In the genomic region with DNA sequence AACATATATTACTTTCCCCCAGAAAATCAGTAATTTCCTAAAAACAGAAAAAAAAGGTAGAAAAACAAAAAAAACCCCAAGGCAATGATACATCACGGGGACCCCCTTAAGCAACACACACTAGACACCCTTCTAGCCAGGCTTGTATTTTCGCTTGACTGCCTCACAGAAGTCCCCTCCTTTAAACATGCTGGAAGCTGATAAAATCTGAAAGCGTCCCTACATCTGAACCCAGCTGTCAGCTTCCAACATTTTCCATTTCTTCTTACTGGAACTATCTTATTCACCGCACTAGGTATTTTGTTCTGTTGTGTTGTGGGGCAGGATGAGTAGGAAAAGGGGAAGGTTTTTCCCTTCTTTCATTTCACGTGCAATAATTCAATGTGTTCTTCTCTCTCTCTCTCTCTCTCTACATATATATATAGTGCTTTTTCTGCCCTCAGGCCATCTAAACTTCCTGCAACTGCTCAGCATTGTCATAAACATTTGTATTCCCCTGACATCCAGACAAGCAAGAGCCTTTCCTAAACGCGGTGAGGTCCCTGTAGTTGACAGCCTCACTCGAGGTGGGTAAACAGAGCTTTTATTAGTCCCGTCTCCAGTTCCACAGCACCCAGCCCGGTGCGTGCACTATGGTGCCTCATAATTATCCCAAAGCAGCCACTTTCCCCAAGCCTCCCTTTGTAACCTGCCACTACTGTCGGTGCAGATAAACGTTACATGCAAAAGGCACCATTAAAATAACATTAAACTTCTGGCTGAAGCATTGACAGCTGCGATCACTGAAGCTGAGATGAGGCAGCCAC, we compare ENCODE assay signal across 22 cellular contexts.
DNase-seq lines count a peak whose midpoint lies in the region; ATAC-seq, FAIRE-seq and TF ChIP-seq lines count a peak whose summit lies in the region.
"Had no signal": no experiment of that assay in that cellular context is flagged by ENCODE, and none has a peak within 500 bp of the region (broad histone marks: within the 10 kb centered on the region; RNA-seq: fewer than 3 reads in every experiment).

No MANE protein-coding gene starts in this region.

- H3K27me3 Mint-ChIP-seq in nephron (ENCODE audit: low read depth) (peaks cover 4% of the 10 kb centered on the region), H9 (ENCODE audit: low read depth) (no peaks in the 10 kb centered on the region)
- H3K27me3 Mint-ChIP-seq in activated CD4-positive, alpha-beta memory T cell treated with anti-CD3 and anti-CD28 coated beads, Interleukin-2, amount 10 ng/mL, durations not matched to agents 7 days and 5 days: no peaks in the 10 kb centered on the region
- H3K27me3 Mint-ChIP-seq: activated CD4-positive, alpha-beta T cell treated with anti-CD3 and anti-CD28 coated beads for 36 hours; B cell; naive thymus-derived CD4-positive, alpha-beta T cell; stimulated activated naive CD8-positive, alpha-beta T cell treated with anti-CD3 and anti-CD28 coated beads, Interleukin-15, Interleukin-2, amounts not matched to agents 100 ng/mL and 50 ng/mL, for 24 hours had no signal

- H3K18ac ChIP-seq in H9 (ENCODE audit: insufficient read length, low read depth, low read length): no peak overlapping the region

- CTCF ChIA-PET in activated CD4-positive, alpha-beta memory T cell treated with anti-CD3 and anti-CD28 coated beads, Interleukin-2, amount 10 ng/mL, durations not matched to agents 7 days and 5 days (lab: Charles Lee): no interaction called here

- H3K36me3 Mint-ChIP-seq in nephron (ENCODE audit: low read depth) (peaks cover 16% of the 10 kb centered on the region), H9 (ENCODE audit: insufficient read depth in 1 of 3, low read depth in 3 of 3) (peaks cover 0 to 2% (median 0%) of the 10 kb centered on the region in 3 experiments; a peak in 6 of 7 replicates)
- no peaks in the 10 kb centered on the region for H3K36me3 Mint-ChIP-seq in activated CD4-positive, alpha-beta memory T cell treated with anti-CD3 and anti-CD28 coated beads, Interleukin-2, amount 10 ng/mL, durations not matched to agents 7 days and 5 days (ENCODE audit: low read depth)

- H3K27me3 ChIP-seq in pancreas (no peaks in the 10 kb centered on the region), H9 (ENCODE audit: insufficient read depth, low read length) (no peaks in the 10 kb centered on the region)
- H3K27me3 ChIP-seq: upper lobe of right lung had no signal

- no peak overlapping the region for H2BK20ac ChIP-seq in H9 (ENCODE audit: low read depth, low read length, poor library complexity, severe bottlenecking)

- H3K27ac ChIP-seq in pancreas: no peak overlapping the region
- H3K27ac ChIP-seq in H9 (ENCODE audit: insufficient read length, low read depth, low read length): no peak overlapping the region
- H3K27ac ChIP-seq: parathyroid adenoma, upper lobe of right lung had no signal

- H3K4me1 Mint-ChIP-seq in nephron: peaks cover 60% of the 10 kb centered on the region
- no peaks in the 10 kb centered on the region for H3K4me1 Mint-ChIP-seq in activated CD4-positive, alpha-beta memory T cell treated with anti-CD3 and anti-CD28 coated beads, Interleukin-2, amount 10 ng/mL, durations not matched to agents 7 days and 5 days
- H3K4me1 Mint-ChIP-seq in H9: peaks cover 21 to 23% of the 10 kb centered on the region in 2 experiments
- H3K4me1 Mint-ChIP-seq: activated CD4-positive, alpha-beta T cell treated with anti-CD3 and anti-CD28 coated beads for 36 hours; B cell; naive thymus-derived CD4-positive, alpha-beta T cell had no signal

- no peak overlapping the region for H3T11ph ChIP-seq in H9 (ENCODE audit: low read length)

- DNase-seq in NCI-H1694 treated with DMSO at 0.1 percent for 48 hours (lab: John Stamatoyannopoulos, UW): peak; percentile 17
- no peak for DNase-seq in NCI-H1694 (lab: John Stamatoyannopoulos, UW)
- peak; percentile 43 for DNase-seq in NCI-H146 (lab: John Stamatoyannopoulos, UW)
- DNase-seq in NCI-H774 (lab: John Stamatoyannopoulos, UW): peak; percentile 4
- DNase-seq in pancreas: no peak
- no peak for DNase-seq in activated CD4-positive, alpha-beta memory T cell treated with anti-CD3 and anti-CD28 coated beads, Interleukin-2, amount 10 ng/mL, durations not matched to agents 7 days and 5 days
- no peak for DNase-seq in H9
- DNase-seq: 8988T; activated CD4-positive, alpha-beta T cell treated with anti-CD3 and anti-CD28 coated beads for 36 hours; activated gamma-delta T cell; amniotic stem cell; foreskin melanocyte; mammary epithelial cell; MM.1S; naive thymus-derived CD4-positive, alpha-beta T cell; NCI-H82; upper lobe of right lung had no signal

- H3K9me3 Mint-ChIP-seq in nephron (no peaks in the 10 kb centered on the region), H9 (no peaks in the 10 kb centered on the region)
- H3K9me3 Mint-ChIP-seq in activated CD4-positive, alpha-beta memory T cell treated with anti-CD3 and anti-CD28 coated beads, Interleukin-2, amount 10 ng/mL, durations not matched to agents 7 days and 5 days: no peaks in the 10 kb centered on the region
- H3K9me3 Mint-ChIP-seq: naive thymus-derived CD4-positive, alpha-beta T cell; stimulated activated naive CD8-positive, alpha-beta T cell treated with anti-CD3 and anti-CD28 coated beads, Interleukin-15, Interleukin-2, amounts not matched to agents 100 ng/mL and 50 ng/mL, for 24 hours had no signal

- no peak overlapping the region for H3K14ac ChIP-seq in H9 (ENCODE audit: insufficient read depth, low read length)

- H3K4me3 Mint-ChIP-seq in nephron (no peak overlapping the region), H9 (no peak overlapping the region)
- H3K4me3 Mint-ChIP-seq in activated CD4-positive, alpha-beta memory T cell treated with anti-CD3 and anti-CD28 coated beads, Interleukin-2, amount 10 ng/mL, durations not matched to agents 7 days and 5 days: no peak overlapping the region
- H3K4me3 Mint-ChIP-seq: activated CD4-positive, alpha-beta T cell treated with anti-CD3 and anti-CD28 coated beads for 36 hours; B cell; naive thymus-derived CD4-positive, alpha-beta T cell; stimulated activated naive CD8-positive, alpha-beta T cell treated with anti-CD3 and anti-CD28 coated beads, Interleukin-15, Interleukin-2, amounts not matched to agents 100 ng/mL and 50 ng/mL, for 24 hours had no signal

- H3K27ac Mint-ChIP-seq in nephron (peak overlapping the region; percentile 9 to 14 (median 12)), H9 (peak overlapping the region in 1 of 3 experiments; percentile 35; a peak in 2 of 7 replicates)
- H3K27ac Mint-ChIP-seq in activated CD4-positive, alpha-beta memory T cell treated with anti-CD3 and anti-CD28 coated beads, Interleukin-2, amount 10 ng/mL, durations not matched to agents 7 days and 5 days: no peak overlapping the region
- H3K27ac Mint-ChIP-seq: activated CD4-positive, alpha-beta T cell treated with anti-CD3 and anti-CD28 coated beads for 36 hours; B cell; naive thymus-derived CD4-positive, alpha-beta T cell; stimulated activated naive CD8-positive, alpha-beta T cell treated with anti-CD3 and anti-CD28 coated beads, Interleukin-15, Interleukin-2, amounts not matched to agents 100 ng/mL and 50 ng/mL, for 24 hours had no signal

- no peak overlapping the region for H4K91ac ChIP-seq in H9 (ENCODE audit: insufficient read length, low read depth, low read length)

- POLR2A ChIA-PET in activated CD4-positive, alpha-beta memory T cell treated with anti-CD3 and anti-CD28 coated beads, Interleukin-2, amount 10 ng/mL, durations not matched to agents 7 days and 5 days (lab: Charles Lee): no interaction called here

- H3K4me1 ChIP-seq in pancreas (no peaks in the 10 kb centered on the region), H9 (ENCODE audit: insufficient read depth, low read length) (no peaks in the 10 kb centered on the region)
- H3K4me1 ChIP-seq: parathyroid adenoma, upper lobe of right lung had no signal

- no peak for TF ChIP-seq CTCF in nephron (IDR thresholded peaks at IDR 0.05; ENCODE audit: unreplicated experiment in 3 of 3)
- no peak for TF ChIP-seq CTCF in pancreas (IDR thresholded peaks at IDR 0.05)
- TF ChIP-seq CTCF in H9 (conservative IDR thresholded peaks at IDR 0.05): no peak

- no peak overlapping the region for H3K56ac ChIP-seq in H9 (ENCODE audit: insufficient read length, low read depth, low read length)

- H2BK12ac ChIP-seq in H9 (ENCODE audit: insufficient read length, low read depth, low read length): no peak overlapping the region

- no peak for FAIRE-seq in pancreas (lab: Jason Lieb, UNC)
- FAIRE-seq: keratinocyte had no signal

- H3K4ac ChIP-seq in H9 (ENCODE audit: low read depth, low read length): no peak overlapping the region

- no peak overlapping the region for H2BK120ac ChIP-seq in H9 (ENCODE audit: low read depth, low read length, poor library complexity, severe bottlenecking)

- H2AK5ac ChIP-seq in H9 (ENCODE audit: insufficient read length, low read length): no peak overlapping the region

- intact Hi-C loops in pancreas (cut with DNase I): no loop called here

- no peak overlapping the region for H3K4me2 ChIP-seq in H9 (ENCODE audit: insufficient read depth, insufficient read length, low read length)

- H3K9me3 ChIP-seq in pancreas (no peaks in the 10 kb centered on the region), H9 (ENCODE audit: control insufficient read depth, low read depth, low read length) (no peaks in the 10 kb centered on the region)
- H3K9me3 ChIP-seq: upper lobe of right lung had no signal

- H3K23ac ChIP-seq in H9 (ENCODE audit: insufficient read length, low read depth, low read length): no peak overlapping the region

- no peak overlapping the region for H4K8ac ChIP-seq in H9 (replicated peaks; ENCODE audit: insufficient read length, low read depth, low read length)

- H2BK5ac ChIP-seq in H9 (ENCODE audit: insufficient read length, low read length): no peak overlapping the region

- no peak overlapping the region for H3K9ac ChIP-seq in H9 (ENCODE audit: extremely low read depth, insufficient read length, low read length)
- H3K9ac ChIP-seq: parathyroid adenoma had no signal

- H3K79me1 ChIP-seq in H9 (ENCODE audit: insufficient read depth, low read depth, low read length, poor library complexity, severe bottlenecking): no peaks in the 10 kb centered on the region

- no peaks in the 10 kb centered on the region for H3K79me2 ChIP-seq in H9 (ENCODE audit: insufficient read depth, low read length)
- H3K79me2 ChIP-seq: parathyroid adenoma had no signal

- no peak overlapping the region for H3K4me3 ChIP-seq in pancreas
- H3K4me3 ChIP-seq: upper lobe of right lung had no signal

- no peaks in the 10 kb centered on the region for H3K36me3 ChIP-seq in pancreas
- H3K36me3 ChIP-seq: upper lobe of right lung had no signal

- no peak overlapping the region for H2AFZ ChIP-seq in H9 (ENCODE audit: low read length)
- H2AFZ ChIP-seq: parathyroid adenoma had no signal

- no peaks in the 10 kb centered on the region for H3K23me2 ChIP-seq in H9 (ENCODE audit: insufficient read length, low read depth, low read length, poor library complexity, severe bottlenecking)

- no peak for ATAC-seq in pancreas
- ATAC-seq: activated CD4-positive, alpha-beta T cell treated with anti-CD3 and anti-CD28 coated beads for 36 hours; naive thymus-derived CD4-positive, alpha-beta T cell; upper lobe of right lung had no signal

- no peak overlapping the region for H4K5ac ChIP-seq in H9 (ENCODE audit: insufficient read length, low read depth, low read length)

- H2BK15ac ChIP-seq in H9 (ENCODE audit: low read depth, low read length): no peak overlapping the region

- 67 to 71% methylated on average over 14 of the region's 14 CpGs for WGBS in pancreas, 2 donors
- WGBS in H9 (ENCODE audit: extremely low coverage, insufficient read length, low lambda C conversion rate): no CpG with 5 or more reads among the region's 14 CpGs

- no peaks in the 10 kb centered on the region for H4K20me1 ChIP-seq in H9 (ENCODE audit: control insufficient read depth, insufficient read depth, insufficient read length)

Comparison
In these comparisons a context has a peak if more than half of its experiments do, and no peak if none do; other contexts are left out.
1. DNase-seq: peak in NCI-H1694 treated with DMSO at 0.1 percent for 48 hours (single experiment), NCI-H146 (single experiment) and NCI-H774 (single experiment); none in NCI-H1694 (single experiment), pancreas (0 of 6), activated CD4-positive, alpha-beta memory T cell treated with anti-CD3 and anti-CD28 coated beads, Interleukin-2, amount 10 ng/mL, durations not matched to agents 7 days and 5 days (single experiment) and H9 (single experiment).